Comparison of ENCODE assay signal across 12 cellular contexts in the genomic region with DNA sequence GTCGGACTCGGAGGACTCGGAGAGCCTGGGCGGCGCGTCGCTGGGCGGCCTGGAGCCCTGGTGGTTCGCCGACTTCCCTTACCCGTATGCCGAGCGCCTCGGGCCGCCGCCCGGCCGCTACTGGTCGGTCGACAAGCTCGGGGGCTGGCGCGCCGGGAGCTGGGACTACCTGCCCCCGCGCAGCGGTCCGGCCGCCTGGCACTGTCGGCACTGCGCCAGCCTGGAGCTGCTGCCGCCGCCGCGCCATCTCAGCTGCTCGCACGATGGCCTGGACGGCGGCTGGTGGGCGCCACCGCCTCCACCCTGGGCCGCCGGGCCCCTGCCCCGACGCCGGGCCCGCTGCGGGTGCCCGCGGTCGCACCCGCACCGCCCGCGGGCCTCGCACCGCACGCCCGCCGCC.
DNase-seq lines count a peak whose midpoint lies in the region; ATAC-seq and TF ChIP-seq lines count a peak whose summit lies in the region.
"Had no signal": no experiment of that assay in that cellular context is flagged by ENCODE, and none has a peak within 500 bp of the region (broad histone marks: within the 10 kb centered on the region; RNA-seq: fewer than 3 reads in every experiment).

No MANE protein-coding gene starts in this region.

- DNase-seq in AG08395 (ENCODE audit: low spot score) (peak; percentile 27), RWPE2 (ENCODE audit: low spot score) (no peak), left kidney (ENCODE audit: low read depth, low spot score) (peak; percentile 54)
- DNase-seq: activated gamma-delta T cell treated with Interleukin-2 at 50 U/mL for 16 hours, DMS153, NCI-H226, SHP77 had no signal

- H3K4me1 ChIP-seq in RWPE2 (ENCODE audit: insufficient read depth, poor library complexity, severe bottlenecking): peaks cover 6% of the 10 kb centered on the region

- no peak for ATAC-seq in RWPE2 (ENCODE audit: low read depth)
- ATAC-seq in SK-N-SH treated with all-trans-retinoic acid at 6 μM for 48 hours: no peak
- no peak for ATAC-seq in GM19351 (IDR thresholded peaks at IDR 0.05; ENCODE audit: unreplicated experiment)
- no peak for ATAC-seq in GM19395 (IDR thresholded peaks at IDR 0.05; ENCODE audit: unreplicated experiment)
- no peak for ATAC-seq in activated CD4-positive, CD25-positive, alpha-beta regulatory T cell treated with anti-CD3 and anti-CD28 coated beads, Interleukin-2, amount 50 U/mL, for 24 hours

- H3K27me3 ChIP-seq in RWPE2 (ENCODE audit: insufficient read depth, poor library complexity, severe bottlenecking): peaks cover 12% of the 10 kb centered on the region

- peak overlapping the region; percentile 80; the same call in 1 of the 2 replicates for H3K27ac ChIP-seq in C4-2B
- no peak overlapping the region for H3K27ac ChIP-seq in RWPE2 (ENCODE audit: poor library complexity, severe bottlenecking)

- H3K9me3 ChIP-seq in RWPE2 (ENCODE audit: severe bottlenecking): no peaks in the 10 kb centered on the region

- H3K4me3 ChIP-seq in RWPE2 (ENCODE audit: severe bottlenecking): peak overlapping the region; percentile 19

- no peak for TF ChIP-seq CTCF in C4-2B (conservative IDR thresholded peaks at IDR 0.05)
- TF ChIP-seq CTCF in RWPE2 (IDR thresholded peaks at IDR 0.05; ENCODE audit: poor library complexity, severe bottlenecking): no peak

- peaks cover 12% of the 10 kb centered on the region for H3K36me3 ChIP-seq in RWPE2 (ENCODE audit: low read depth)

TF ChIP-seq in SK-N-SH treated with all-trans-retinoic acid at 6 μM for 48 hours, 23 proteins besides CTCF, POLR2A, EP300 and RAD21:
- no peak for TF ChIP-seq BACH2 (CRISPR knock-in tag; IDR thresholded peaks at IDR 0.05; ENCODE audit: borderline replicate concordance)
